8 cellular contexts compared by ENCODE assay signal in the genomic region with DNA sequence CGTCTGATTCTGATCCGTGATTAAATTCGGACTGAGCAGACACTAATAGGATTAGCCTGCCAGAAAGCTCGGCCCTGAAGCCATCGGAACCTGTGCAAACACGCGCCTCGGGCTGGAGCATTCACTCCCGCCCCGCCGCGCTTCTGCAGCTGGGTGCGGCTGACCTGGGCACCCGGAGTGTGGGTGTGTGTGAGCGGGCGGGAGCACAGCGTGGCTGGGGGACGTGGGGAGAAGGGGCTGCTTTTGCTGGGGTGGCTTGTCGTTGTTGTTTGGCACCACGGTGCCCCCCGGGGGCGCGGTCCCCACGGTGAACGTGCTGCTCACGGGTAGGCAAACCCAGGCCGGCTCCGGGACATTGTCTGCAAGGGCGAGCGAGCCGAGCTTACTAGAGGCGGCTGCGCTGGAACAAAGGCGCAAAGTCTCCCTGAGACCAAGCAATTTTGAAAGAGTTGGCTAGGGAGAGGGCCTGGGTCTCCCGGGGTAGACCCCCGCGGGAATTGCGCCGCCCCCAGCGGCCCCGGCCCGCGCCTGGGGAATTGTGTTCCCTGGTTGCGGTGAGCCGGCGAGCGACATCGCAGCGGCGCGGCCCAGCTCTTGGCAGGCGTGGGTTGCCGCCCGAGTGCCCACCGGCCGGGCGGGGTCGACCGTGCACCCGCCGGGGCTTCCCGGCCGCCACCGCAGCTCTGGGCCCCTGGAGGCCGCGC. TPM values are rescaled to one million over a fixed set of nuclear protein-coding genes. Genes with fewer than 3 reads are reported as not detected.
A peak's percentile ranks its signal among the peaks of the same experiment; 100 is the strongest.
DNase-seq lines count a peak whose midpoint lies in the region; ATAC-seq and TF ChIP-seq lines count a peak whose summit lies in the region.

No MANE protein-coding gene starts in this region.

- TF ChIP-seq CTCF in PC-3 (conservative IDR thresholded peaks at IDR 0.05; ENCODE audit: low read depth, low read length) (no peak), BE2C (IDR thresholded peaks at IDR 0.05; ENCODE audit: low read depth, low read length) (no peak)

- H3K27ac ChIP-seq in PC-3 (ENCODE audit: low read length) (peak overlapping the region; percentile 16), caudate nucleus (ENCODE audit: low read depth, low read length) (peak overlapping the region; percentile 82)

- H3K27me3 ChIP-seq in PC-3 (ENCODE audit: low read length): no peaks in the 10 kb centered on the region
- H3K27me3 ChIP-seq in BE2C: peaks cover 55% of the 10 kb centered on the region

- H2AFZ ChIP-seq in PC-3 (ENCODE audit: low read length): peak overlapping the region; percentile 78

- H4K20me1 ChIP-seq in PC-3 (ENCODE audit: low read length): no peaks in the 10 kb centered on the region

- no peaks in the 10 kb centered on the region for H3F3A ChIP-seq in PC-3 (ENCODE audit: low read length, unreplicated experiment)

- H3K79me2 ChIP-seq in PC-3 (ENCODE audit: low read length): peaks cover 19% of the 10 kb centered on the region

- in situ Hi-C loops in G401 (cut with HindIII; ENCODE audit: low sequenced_read_pairs): no loop called here

- DNase-seq in G401 (ENCODE audit: low spot score) (peak; percentile 19), PC-3 (peak; percentile 26), caudate nucleus (lab: John Stamatoyannopoulos, UW) (peak in 21 of 61 donors; percentile 8 to 55 (median 33)), left colon (peak in 1 of 2 donors; percentile 35), BE2C (no peak)
- peak; percentile 36 for DNase-seq in stimulated activated CD8-positive, alpha-beta memory T cell treated with anti-CD3 and anti-CD28 coated beads, Interleukin-4, amount 100 ng/mL, for 48 hours
- DNase-seq in activated CD4-positive, CD25-positive, alpha-beta regulatory T cell treated with anti-CD3 and anti-CD28 coated beads, Interleukin-2, amount 50 U/mL, for 72 hours: no peak

- H3K36me3 ChIP-seq in PC-3 (ENCODE audit: low read depth, low read length): no peaks in the 10 kb centered on the region
- H3K36me3 ChIP-seq in BE2C: no peaks in the 10 kb centered on the region

- BruUV-seq in PC-3 (replicated peaks; lab: Mats Ljungman, UMichigan): no TSS peak

- peak overlapping the region; percentile 100 for H3K4me2 ChIP-seq in PC-3 (ENCODE audit: low read length)

- H3K9me3 ChIP-seq in PC-3 (ENCODE audit: low read length) (no peaks in the 10 kb centered on the region), BE2C (no peaks in the 10 kb centered on the region)

- intact Hi-C loops in PC-3 (cut with micrococcal nuclease): loop anchor here (5.0 kb wide), 5 partner anchors 72 to 318 kb away; a partner anchor contains a TSS
- intact Hi-C loops in left colon (cut with DNase I, micrococcal nuclease): no loop called here

- peak overlapping the region; percentile 91 for H3K4me3 ChIP-seq in PC-3 (ENCODE audit: low read length)
- H3K4me3 ChIP-seq in BE2C (ENCODE audit: low read depth, low read length): no peak overlapping the region

- CTCF ChIA-PET in PC-3 (lab: Charles Lee): interaction anchor here (0.6 to 1.4 kb wide), 4 partner anchors 164 to 425 kb away, joined by 3 to 5 read pairs (median 3); no protein-coding TSS in a partner anchor

- H3K9ac ChIP-seq in PC-3 (ENCODE audit: low read length): peak overlapping the region; percentile 84

- no peaks in the 10 kb centered on the region for H3K9me2 ChIP-seq in PC-3 (replicated peaks; ENCODE audit: low read length)

- H3K4me1 ChIP-seq in PC-3 (ENCODE audit: insufficient read depth, low read length) (peaks cover 25% of the 10 kb centered on the region), BE2C (no peaks in the 10 kb centered on the region)

- ATAC-seq in PC-3 (peak; percentile 11), left colon (peak; percentile 65), HG03442 (IDR thresholded peaks at IDR 0.05; ENCODE audit: unreplicated experiment) (no peak)

- POLR2A ChIA-PET in PC-3 (lab: Charles Lee; ENCODE audit: unreplicated experiment): no interaction called here

RNA-seq across cellular contexts. Expression of a gene that starts 1.4 kb away (rescaled TPM):
- not detected in 2 replicates for total RNA-seq in G401 (2014; rRNA removed; shearing (Covaris generic))
- total RNA-seq in PC-3 (2014; rRNA removed) (2.8 and 3.6 TPM in 2 replicates), left colon (under 1 TPM; 0.76 to 0.92 TPM)
- not detected for polyA plus RNA-seq in BE2C (2012; ENCODE audit: insufficient read depth, insufficient read length, low read depth)

Comparison
In these comparisons a context has a peak if more than half of its experiments do, and no peak if none do; other contexts are left out.
1. DNase-seq: peak in G401 (single experiment), PC-3 (single experiment) and stimulated activated CD8-positive, alpha-beta memory T cell treated with anti-CD3 and anti-CD28 coated beads, Interleukin-4, amount 100 ng/mL, for 48 hours (single experiment); none in activated CD4-positive, CD25-positive, alpha-beta regulatory T cell treated with anti-CD3 and anti-CD28 coated beads, Interleukin-2, amount 50 U/mL, for 72 hours (single experiment) and BE2C (single experiment).